11 cellular contexts compared by ENCODE assay signal in the genomic region with DNA sequence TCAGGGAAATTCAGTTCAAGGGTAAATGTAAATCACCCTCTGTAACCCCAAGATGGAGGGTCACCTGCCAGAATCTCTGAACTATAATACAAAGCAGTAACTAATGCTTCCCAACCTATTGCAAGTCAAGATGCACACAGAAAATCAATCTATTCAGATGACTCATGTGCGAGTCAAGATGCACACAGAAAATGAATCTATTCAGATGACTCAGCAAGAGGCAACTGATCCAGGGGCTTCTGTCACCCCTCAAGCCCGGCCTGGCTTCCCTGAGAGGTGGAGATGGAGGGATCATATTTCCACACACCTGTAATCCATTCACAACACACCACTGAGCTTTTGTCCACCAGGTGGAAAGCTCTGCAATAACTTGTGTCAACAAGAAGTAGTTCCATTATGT. TPM values are rescaled to one million over a fixed set of nuclear protein-coding genes. Genes with fewer than 3 reads are reported as not detected.
DNase-seq lines count a peak whose midpoint lies in the region; ATAC-seq and TF ChIP-seq lines count a peak whose summit lies in the region.
"Had no signal": no experiment of that assay in that cellular context is flagged by ENCODE, and none has a peak within 500 bp of the region (broad histone marks: within the 10 kb centered on the region; RNA-seq: fewer than 3 reads in every experiment).

No MANE protein-coding gene starts in this region.

- peak overlapping the region; percentile 60 to 85 for H3K27ac Mint-ChIP-seq in natural killer cell treated with Interleukin-12 subunit alpha and Interleukin-12 subunit beta and Interleukin-15 and Interleukin-18, amount 100 ng/mL, for 72 hours
- H3K27ac Mint-ChIP-seq in natural killer cell = no peak overlapping the region
- H3K27ac Mint-ChIP-seq in activated T-cell treated with anti-CD3 and anti-CD28 coated beads, Interleukin-2, amount 50 U/mL, for 72 hours = no peak overlapping the region
- H3K27ac Mint-ChIP-seq in stimulated activated effector memory CD8-positive, alpha-beta T cell treated with anti-CD3 and anti-CD28 coated beads, Interleukin-12 subunit alpha, Interleukin-12 subunit beta, amount 100 ng/mL, for 72 hours = no peak overlapping the region
- H3K27ac Mint-ChIP-seq: activated B cell treated with CpG ODN at 0.5 μM for 24 hours, CD14-positive monocyte, GM23338 had no signal

- H3K4me1 Mint-ChIP-seq in natural killer cell treated with Interleukin-12 subunit alpha and Interleukin-12 subunit beta and Interleukin-15 and Interleukin-18, amount 100 ng/mL, for 72 hours (ENCODE audit: low read depth in 2 of 2) = peaks cover 53 to 56% of the 10 kb centered on the region in 2 donors
- peaks cover 22 to 26% of the 10 kb centered on the region in 2 donors for H3K4me1 Mint-ChIP-seq in natural killer cell
- H3K4me1 Mint-ChIP-seq in activated T-cell treated with anti-CD3 and anti-CD28 coated beads, Interleukin-2, amount 50 U/mL, for 72 hours (ENCODE audit: low read depth) = peaks cover 58% of the 10 kb centered on the region
- peaks cover 40% of the 10 kb centered on the region for H3K4me1 Mint-ChIP-seq in stimulated activated effector memory CD8-positive, alpha-beta T cell treated with anti-CD3 and anti-CD28 coated beads, Interleukin-12 subunit alpha, Interleukin-12 subunit beta, amount 100 ng/mL, for 72 hours
- H3K4me1 Mint-ChIP-seq: activated B cell treated with CpG ODN at 0.5 μM for 24 hours had no signal

- TF ChIP-seq CTCF in natural killer cell (IDR thresholded peaks at IDR 0.05) = no peak

- H3K27me3 Mint-ChIP-seq in natural killer cell treated with Interleukin-12 subunit alpha and Interleukin-12 subunit beta and Interleukin-15 and Interleukin-18, amount 100 ng/mL, for 72 hours = no peaks in the 10 kb centered on the region
- no peaks in the 10 kb centered on the region for H3K27me3 Mint-ChIP-seq in natural killer cell (ENCODE audit: low read depth in 2 of 2)
- H3K27me3 Mint-ChIP-seq in activated T-cell treated with anti-CD3 and anti-CD28 coated beads, Interleukin-2, amount 50 U/mL, for 72 hours (ENCODE audit: low read depth) = no peaks in the 10 kb centered on the region

- peak; percentile 89 to 92 for ATAC-seq in natural killer cell treated with Interleukin-12 subunit alpha and Interleukin-12 subunit beta and Interleukin-15 and Interleukin-18, amount 100 ng/mL, for 72 hours
- no peak for ATAC-seq in natural killer cell
- ATAC-seq in activated T-cell treated with anti-CD3 and anti-CD28 coated beads, Interleukin-2, amount 50 U/mL, for 72 hours (replicated peaks in 1 of 2) = peak; percentile 94 to 95
- ATAC-seq in stimulated activated effector memory CD8-positive, alpha-beta T cell treated with anti-CD3 and anti-CD28 coated beads, Interleukin-12 subunit alpha, Interleukin-12 subunit beta, amount 100 ng/mL, for 72 hours = peak; percentile 94
- no peak for ATAC-seq in HG02798 (IDR thresholded peaks at IDR 0.05; ENCODE audit: poor library complexity, unreplicated experiment)
- no peak for ATAC-seq in GM21367 (IDR thresholded peaks at IDR 0.05; ENCODE audit: unreplicated experiment)
- ATAC-seq: GM23338 had no signal

- H3K36me3 Mint-ChIP-seq in natural killer cell treated with Interleukin-12 subunit alpha and Interleukin-12 subunit beta and Interleukin-15 and Interleukin-18, amount 100 ng/mL, for 72 hours = peaks cover 26% of the 10 kb centered on the region
- no peaks in the 10 kb centered on the region for H3K36me3 Mint-ChIP-seq in natural killer cell
- H3K36me3 Mint-ChIP-seq in activated T-cell treated with anti-CD3 and anti-CD28 coated beads, Interleukin-2, amount 50 U/mL, for 72 hours (ENCODE audit: insufficient read depth in 2 of 2) = peaks cover 10 to 21% of the 10 kb centered on the region in 2 donors
- H3K36me3 Mint-ChIP-seq in stimulated activated effector memory CD8-positive, alpha-beta T cell treated with anti-CD3 and anti-CD28 coated beads, Interleukin-12 subunit alpha, Interleukin-12 subunit beta, amount 100 ng/mL, for 72 hours = no peaks in the 10 kb centered on the region
- H3K36me3 Mint-ChIP-seq: CD14-positive monocyte had no signal

- H3K9me3 Mint-ChIP-seq in natural killer cell treated with Interleukin-12 subunit alpha and Interleukin-12 subunit beta and Interleukin-15 and Interleukin-18, amount 100 ng/mL, for 72 hours = peaks cover 5% of the 10 kb centered on the region
- no peaks in the 10 kb centered on the region for H3K9me3 Mint-ChIP-seq in natural killer cell
- peaks cover 6 to 12% of the 10 kb centered on the region in 2 donors for H3K9me3 Mint-ChIP-seq in activated T-cell treated with anti-CD3 and anti-CD28 coated beads, Interleukin-2, amount 50 U/mL, for 72 hours
- H3K9me3 Mint-ChIP-seq in stimulated activated effector memory CD8-positive, alpha-beta T cell treated with anti-CD3 and anti-CD28 coated beads, Interleukin-12 subunit alpha, Interleukin-12 subunit beta, amount 100 ng/mL, for 72 hours = no peaks in the 10 kb centered on the region
- H3K9me3 Mint-ChIP-seq: activated B cell treated with CpG ODN at 0.5 μM for 24 hours, GM23338 had no signal

- no peak for DNase-seq in natural killer cell treated with Interleukin-12 subunit alpha and Interleukin-12 subunit beta and Interleukin-15 and Interleukin-18, amount 100 ng/mL, for 72 hours (ENCODE audit: low spot score)
- DNase-seq in natural killer cell (no peak), NCI-H2107 (lab: John Stamatoyannopoulos, UW) (peak; percentile 91), AML-193 (lab: John Stamatoyannopoulos, UW) (no peak)
- DNase-seq in activated T-cell treated with anti-CD3 and anti-CD28 coated beads, Interleukin-2, amount 50 U/mL, for 72 hours = peak; percentile 33 to 57
- DNase-seq in stimulated activated effector memory CD8-positive, alpha-beta T cell treated with anti-CD3 and anti-CD28 coated beads, Interleukin-12 subunit alpha, Interleukin-12 subunit beta, amount 100 ng/mL, for 72 hours (ENCODE audit: low spot score in 2 of 2) = peak in 1 of 2 donors; percentile 64
- DNase-seq: activated B cell treated with CpG ODN at 0.5 μM for 24 hours had no signal

- peak overlapping the region; percentile 28 for H3K4me3 Mint-ChIP-seq in natural killer cell treated with Interleukin-12 subunit alpha and Interleukin-12 subunit beta and Interleukin-15 and Interleukin-18, amount 100 ng/mL, for 72 hours
- no peak overlapping the region for H3K4me3 Mint-ChIP-seq in natural killer cell
- no peak overlapping the region for H3K4me3 Mint-ChIP-seq in activated T-cell treated with anti-CD3 and anti-CD28 coated beads, Interleukin-2, amount 50 U/mL, for 72 hours
- no peak overlapping the region for H3K4me3 Mint-ChIP-seq in stimulated activated effector memory CD8-positive, alpha-beta T cell treated with anti-CD3 and anti-CD28 coated beads, Interleukin-12 subunit alpha, Interleukin-12 subunit beta, amount 100 ng/mL, for 72 hours
- H3K4me3 Mint-ChIP-seq: activated B cell treated with CpG ODN at 0.5 μM for 24 hours, CD14-positive monocyte, GM23338 had no signal

- intact Hi-C loops in natural killer cell (cut with micrococcal nuclease) = no loop called here

RNA-seq across cellular contexts. Expression of gene HIVEP3, which starts 17.4 kb away (rescaled TPM):
- total RNA-seq in natural killer cell treated with Interleukin-12 subunit alpha and Interleukin-12 subunit beta and Interleukin-15 and Interleukin-18, amount 100 ng/mL, for 72 hours = 10 to 100 TPM; 17.9 to 32.0 TPM
- 10 to 100 TPM; 26.2 to 35.2 (median 29.8) TPM for total RNA-seq in natural killer cell
- total RNA-seq in activated T-cell treated with anti-CD3 and anti-CD28 coated beads, Interleukin-2, amount 50 U/mL, for 72 hours = 10 to 100 TPM; 22.8 to 29.2 TPM

Comparison
In these comparisons a context has a peak if more than half of its experiments do, and no peak if none do; other contexts are left out.
1. ATAC-seq: peak in natural killer cell treated with Interleukin-12 subunit alpha and Interleukin-12 subunit beta and Interleukin-15 and Interleukin-18, amount 100 ng/mL, for 72 hours (2 of 2), activated T-cell treated with anti-CD3 and anti-CD28 coated beads, Interleukin-2, amount 50 U/mL, for 72 hours (2 of 2) and stimulated activated effector memory CD8-positive, alpha-beta T cell treated with anti-CD3 and anti-CD28 coated beads, Interleukin-12 subunit alpha, Interleukin-12 subunit beta, amount 100 ng/mL, for 72 hours (single experiment); none in natural killer cell (0 of 3), HG02798 (single experiment) and GM21367 (single experiment).
2. H3K27ac Mint-ChIP-seq: peak in natural killer cell treated with Interleukin-12 subunit alpha and Interleukin-12 subunit beta and Interleukin-15 and Interleukin-18, amount 100 ng/mL, for 72 hours (2 of 2); none in natural killer cell (0 of 2), activated T-cell treated with anti-CD3 and anti-CD28 coated beads, Interleukin-2, amount 50 U/mL, for 72 hours (single experiment) and stimulated activated effector memory CD8-positive, alpha-beta T cell treated with anti-CD3 and anti-CD28 coated beads, Interleukin-12 subunit alpha, Interleukin-12 subunit beta, amount 100 ng/mL, for 72 hours (single experiment).
3. DNase-seq: peak in NCI-H2107 (single experiment) and activated T-cell treated with anti-CD3 and anti-CD28 coated beads, Interleukin-2, amount 50 U/mL, for 72 hours (2 of 2); none in natural killer cell treated with Interleukin-12 subunit alpha and Interleukin-12 subunit beta and Interleukin-15 and Interleukin-18, amount 100 ng/mL, for 72 hours (single experiment), natural killer cell (single experiment) and AML-193 (0 of 2).